In genomic region chr20:58515240-58516212, GRCh38 we compare ENCODE assay signal across 12 cellular contexts. TPM values are rescaled to one million over a fixed set of nuclear protein-coding genes. Genes with fewer than 3 reads are reported as not detected.
DNase-seq lines count a peak whose midpoint lies in the region; ATAC-seq and TF ChIP-seq lines count a peak whose summit lies in the region.
"Had no signal": no experiment of that assay in that cellular context is flagged by ENCODE, and none has a peak within 500 bp of the region (broad histone marks: within the 10 kb centered on the region; RNA-seq: fewer than 3 reads in every experiment).

TSS of gene APCDD1L (minus strand) at chr20:58515399. CDS start at chr20:58514707, 692 bp downstream.

- H3K23me2 ChIP-seq in H9 (ENCODE audit: insufficient read length, low read depth, low read length, poor library complexity, severe bottlenecking): peaks cover 13% of the 10 kb centered on the region

- H3K79me1 ChIP-seq in H9 (ENCODE audit: insufficient read depth, low read depth, low read length, poor library complexity, severe bottlenecking): no peaks in the 10 kb centered on the region

- H3K4me2 ChIP-seq in H9 (ENCODE audit: insufficient read depth, insufficient read length, low read length): peak within 1 kb of the TSS; percentile 83

- peak; percentile 74 for DNase-seq in H9
- DNase-seq in ascending aorta (ENCODE audit: low spot score in 2 of 2): peak in 1 of 2 donors; percentile 76
- DNase-seq in right atrium auricular region (ENCODE audit: low spot score): no peak
- DNase-seq in skeletal muscle cell (ENCODE audit: low read depth): peak; percentile 28
- DNase-seq in activated effector memory CD4-positive, alpha-beta T cell treated with anti-CD3 and anti-CD28 coated beads, Interleukin-2, amount 50 U/mL, for 16 hours: no peak
- no peak for DNase-seq in KG1 (lab: John Stamatoyannopoulos, UW)
- DNase-seq in NCI-H524 (lab: John Stamatoyannopoulos, UW): no peak
- DNase-seq: activated CD4-positive, alpha-beta T cell treated with anti-CD3 and anti-CD28 coated beads, Interleukin-2, amount 10 ng/mL, durations not matched to agents 24 days and 14 days; dermis blood vessel endothelial cell; NCI-H446 had no signal

- intact Hi-C loops in ascending aorta (cut with DNase I): loop anchor here (2.0 to 5.0 kb wide), 2 partner anchors 177 to 208 kb away; partner anchors contain the start of genes NPEPL1 and RAB22A

- H3K9me3 Mint-ChIP-seq in H9: peaks cover 0 to 13% of the 10 kb centered on the region in 2 experiments; a peak in 3 of 5 replicates
- H3K9me3 Mint-ChIP-seq: activated CD4-positive, alpha-beta T cell treated with anti-CD3 and anti-CD28 coated beads, Interleukin-2, amount 10 ng/mL, durations not matched to agents 24 days and 14 days had no signal

- H3K27ac ChIP-seq in H9 (ENCODE audit: insufficient read length, low read depth, low read length) (no peak within 1 kb of the TSS), ascending aorta (peak within 1 kb of the TSS; percentile 2 to 48), right atrium auricular region (no peak within 1 kb of the TSS)

- H3K4me3 ChIP-seq in ascending aorta (peak within 1 kb of the TSS; percentile 41 to 63), right atrium auricular region (peak within 1 kb of the TSS; percentile 11 to 36), skeletal muscle cell (ENCODE audit: low read depth, low read length) (peak within 1 kb of the TSS; percentile 62)

- H2BK12ac ChIP-seq in H9 (ENCODE audit: insufficient read length, low read depth, low read length): no peak within 1 kb of the TSS

- H3K36me3 ChIP-seq in ascending aorta (no peaks in the 10 kb centered on the region), right atrium auricular region (no peaks in the 10 kb centered on the region)

- H3K27me3 ChIP-seq in H9 (ENCODE audit: insufficient read depth, low read length): peaks cover 18% of the 10 kb centered on the region; the same call in 1 of the 2 replicates
- no peaks in the 10 kb centered on the region for H3K27me3 ChIP-seq in ascending aorta
- peaks cover 0 to 8% of the 10 kb centered on the region in 2 donors for H3K27me3 ChIP-seq in right atrium auricular region

- H3T11ph ChIP-seq in H9 (ENCODE audit: low read length): no peak within 1 kb of the TSS

- H3K36me3 Mint-ChIP-seq in H9 (ENCODE audit: insufficient read depth in 1 of 3, low read depth in 3 of 3): peaks cover 0 to 17% (median 0%) of the 10 kb centered on the region in 3 experiments; a peak in 4 of 7 replicates

- H3K56ac ChIP-seq in H9 (ENCODE audit: insufficient read length, low read depth, low read length): no peak within 1 kb of the TSS

- H2BK15ac ChIP-seq in H9 (ENCODE audit: low read depth, low read length): no peak within 1 kb of the TSS

- no peak for ATAC-seq in HG03139 (IDR thresholded peaks at IDR 0.05; ENCODE audit: unreplicated experiment)

- no peak within 1 kb of the TSS for H4K5ac ChIP-seq in H9 (ENCODE audit: insufficient read length, low read depth, low read length)

- peaks cover 20 to 25% of the 10 kb centered on the region in 2 experiments for H3K4me1 Mint-ChIP-seq in H9
- H3K4me1 Mint-ChIP-seq: activated CD4-positive, alpha-beta T cell treated with anti-CD3 and anti-CD28 coated beads, Interleukin-2, amount 10 ng/mL, durations not matched to agents 24 days and 14 days had no signal

- H3K9ac ChIP-seq in H9 (ENCODE audit: extremely low read depth, insufficient read length, low read length): no peak within 1 kb of the TSS

- TF ChIP-seq CTCF in H9 (conservative IDR thresholded peaks at IDR 0.05) (no peak), ascending aorta (IDR thresholded peaks at IDR 0.05) (no peak), right atrium auricular region (IDR thresholded peaks at IDR 0.05) (no peak)

- no peak within 1 kb of the TSS for H4K91ac ChIP-seq in H9 (ENCODE audit: insufficient read length, low read depth, low read length)

- no peak within 1 kb of the TSS for H2AK5ac ChIP-seq in H9 (ENCODE audit: insufficient read length, low read length)

- no peaks in the 10 kb centered on the region for H3K79me2 ChIP-seq in H9 (ENCODE audit: insufficient read depth, low read length)

- H3K4me1 ChIP-seq in H9 (ENCODE audit: insufficient read depth, low read length) (no peaks in the 10 kb centered on the region), ascending aorta (peaks cover 7 to 15% of the 10 kb centered on the region in 2 donors), right atrium auricular region (peaks cover 0 to 9% of the 10 kb centered on the region in 2 donors)

- no peak within 1 kb of the TSS; a peak in 1 of 7 replicates for H3K27ac Mint-ChIP-seq in H9
- H3K27ac Mint-ChIP-seq: activated CD4-positive, alpha-beta T cell treated with anti-CD3 and anti-CD28 coated beads, Interleukin-2, amount 10 ng/mL, durations not matched to agents 24 days and 14 days; progenitor cell of endocrine pancreas had no signal

- H4K20me1 ChIP-seq in H9 (ENCODE audit: control insufficient read depth, insufficient read depth, insufficient read length): no peaks in the 10 kb centered on the region

- H3K23ac ChIP-seq in H9 (ENCODE audit: insufficient read length, low read depth, low read length): no peak within 1 kb of the TSS

- H2BK20ac ChIP-seq in H9 (ENCODE audit: low read depth, low read length, poor library complexity, severe bottlenecking): no peak within 1 kb of the TSS

- H2BK120ac ChIP-seq in H9 (ENCODE audit: low read depth, low read length, poor library complexity, severe bottlenecking): no peak within 1 kb of the TSS

- WGBS in H9 (ENCODE audit: extremely low coverage, insufficient read length, low lambda C conversion rate): no CpG with 5 or more reads among the region's 28 CpGs

- H3K27me3 Mint-ChIP-seq in H9 (ENCODE audit: low read depth): peaks cover 84% of the 10 kb centered on the region

- H3K4me3 Mint-ChIP-seq in H9: peak within 1 kb of the TSS; percentile 68 to 83
- H3K4me3 Mint-ChIP-seq: activated CD4-positive, alpha-beta T cell treated with anti-CD3 and anti-CD28 coated beads, Interleukin-2, amount 10 ng/mL, durations not matched to agents 24 days and 14 days had no signal

- no peak within 1 kb of the TSS for H3K4ac ChIP-seq in H9 (ENCODE audit: low read depth, low read length)

- no peaks in the 10 kb centered on the region for H3K9me3 ChIP-seq in H9 (ENCODE audit: control insufficient read depth, low read depth, low read length)
- H3K9me3 ChIP-seq in ascending aorta: no peaks in the 10 kb centered on the region
- H3K9me3 ChIP-seq in right atrium auricular region: no peaks in the 10 kb centered on the region

- H2AFZ ChIP-seq in H9 (ENCODE audit: low read length): no peak within 1 kb of the TSS

- no peak within 1 kb of the TSS for H4K8ac ChIP-seq in H9 (replicated peaks; ENCODE audit: insufficient read length, low read depth, low read length)

- H3K14ac ChIP-seq in H9 (ENCODE audit: insufficient read depth, low read length): no peak within 1 kb of the TSS

- no peak within 1 kb of the TSS for H2BK5ac ChIP-seq in H9 (ENCODE audit: insufficient read length, low read length)

- no peak within 1 kb of the TSS for H3K18ac ChIP-seq in H9 (ENCODE audit: insufficient read length, low read depth, low read length)

RNA-seq across cellular contexts. Expression of gene APCDD1L, which starts in this region (rescaled TPM):
- total RNA-seq in H9 (2021) (0.68 and 1.1 TPM in 2 replicates), ascending aorta (2.1 TPM), right atrium auricular region (1 to 10 TPM in 1 of 2 donors, under 1 TPM in 1; 0.89 to 1.5 TPM)
- total RNA-seq: activated CD4-positive, alpha-beta T cell treated with anti-CD3 and anti-CD28 coated beads, Interleukin-2, amount 10 ng/mL, durations not matched to agents 24 days and 14 days; progenitor cell of endocrine pancreas had no signal

Comparison
In these comparisons a context has a peak if more than half of its experiments do, and no peak if none do; other contexts are left out.
1. DNase-seq: peak in H9 (single experiment) and skeletal muscle cell (single experiment); none in right atrium auricular region (single experiment), activated effector memory CD4-positive, alpha-beta T cell treated with anti-CD3 and anti-CD28 coated beads, Interleukin-2, amount 50 U/mL, for 16 hours (single experiment), KG1 (single experiment) and NCI-H524 (0 of 2).
2. H3K27ac ChIP-seq: peak in ascending aorta (2 of 2); none in H9 (single experiment) and right atrium auricular region (0 of 2).
3. Peak in every context shown above with its lines, with median percentiles within 50 percentile points of each other: H3K4me3 ChIP-seq.